In genomic region chr6:169695131-169695530, GRCh38 we compare ENCODE assay signal across 26 cellular contexts.
"Had no signal": no experiment of that assay in that cellular context is flagged by ENCODE, and none has a peak within 500 bp of the region (broad histone marks: within the 10 kb centered on the region; RNA-seq: fewer than 3 reads in every experiment).

No MANE protein-coding gene starts in this region.

- H3K9me3 ChIP-seq: SJSA1 had no signal

- H3K27me3 ChIP-seq: MG63, SJSA1 had no signal

- ATAC-seq: HepG2 had no signal

- DNase-seq: IMR-90, Karpas-422, KG1, MG63, NCI-H1092, NCI-H1105 treated with DMSO at 0.1 percent for 48 hours, NCI-H1417 treated with DMSO at 0.1 percent for 48 hours, NCI-H146, NCI-H1694 treated with DMSO at 0.1 percent for 48 hours, NCI-H1930, NCI-H2081, NCI-H2107, NCI-H2171, NCI-H226, NCI-H446, NCI-H510A, NCI-H524 treated with DMSO at 0.1 percent for 48 hours, NCI-H69, NCI-H774, Right ventricle myocardium superior, RPMI8226, SIG-M5, SW 1271 had no signal

- H3K4me3 ChIP-seq: MG63, SJSA1, SK-N-MC had no signal

- H3K27ac ChIP-seq: SJSA1, SK-N-MC had no signal
